ENCODE assay signal across 8 cellular contexts in the genomic region with DNA sequence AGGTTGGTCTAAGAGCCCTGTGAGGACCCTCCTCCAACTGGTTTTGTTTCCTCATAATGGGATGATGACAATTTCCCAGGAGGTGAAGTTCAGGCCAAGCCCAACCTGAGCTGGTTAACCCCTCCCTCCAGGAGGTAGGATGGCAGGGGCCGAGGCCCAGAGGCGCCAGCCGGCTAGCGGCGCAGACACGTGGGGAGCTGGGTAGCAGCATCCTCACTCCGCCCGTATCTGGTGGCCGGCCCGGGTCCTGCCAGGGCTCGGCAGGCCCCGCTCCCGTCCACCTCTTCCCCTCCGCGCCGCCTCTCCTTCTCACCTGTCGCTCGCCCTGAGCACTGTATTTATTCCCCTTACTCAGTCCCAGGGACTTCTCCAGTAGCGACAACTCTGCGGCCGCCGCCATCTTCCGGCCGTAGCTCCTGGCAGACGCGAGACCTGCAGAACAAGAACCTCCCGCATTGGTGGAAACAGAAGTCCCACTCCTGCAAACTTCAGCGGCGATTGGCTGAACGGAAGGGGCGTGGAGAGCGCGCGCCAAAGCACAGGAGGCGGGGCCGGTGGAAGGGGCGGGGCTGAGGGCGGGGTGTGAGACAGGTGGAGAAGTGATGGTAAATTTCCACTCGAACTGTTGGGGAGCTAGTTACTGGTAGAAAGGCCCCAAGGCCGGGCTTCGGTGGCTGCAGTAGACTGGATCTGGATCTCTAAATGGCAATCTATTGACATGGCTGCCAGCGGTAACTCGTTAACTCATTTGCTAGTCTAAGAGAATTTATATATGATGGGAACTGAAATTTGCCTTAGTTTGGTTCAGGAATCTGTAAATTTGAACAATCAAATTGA. TPM values are rescaled to one million over a fixed set of nuclear protein-coding genes. Genes with fewer than 3 reads are reported as not detected.
A peak's percentile ranks its signal among the peaks of the same experiment; 100 is the strongest.
DNase-seq lines count a peak whose midpoint lies in the region; ATAC-seq and TF ChIP-seq lines count a peak whose summit lies in the region.

TSS of gene EEF1E1 (minus strand) at position 427 of the 837 bp plus-strand sequence. CDS start at position 400, 27 bp downstream.

- peak; percentile 99 for ATAC-seq in GM21619 (IDR thresholded peaks at IDR 0.05; ENCODE audit: unreplicated experiment)

- no peak for TF ChIP-seq CTCF in epithelial cell of proximal tubule (conservative IDR thresholded peaks at IDR 0.05; ENCODE audit: low read depth, low read length)

- TF ChIP-seq EP300 in Ishikawa (IDR thresholded peaks at IDR 0.05; ENCODE audit: borderline replicate concordance), result no peak

- H3K4me3 ChIP-seq in epithelial cell of proximal tubule (ENCODE audit: low read depth, low read length), result peak within 1 kb of the TSS; percentile 85

- DNase-seq in DMS153 treated with DMSO at 0.1 percent for 48 hours (lab: John Stamatoyannopoulos, UW; ENCODE audit: unreplicated experiment), result peak; percentile 60
- DNase-seq in OCI-M2 (lab: John Stamatoyannopoulos, UW; ENCODE audit: unreplicated experiment), result peak; percentile 80
- peak; percentile 100 for DNase-seq in activated T-cell treated with anti-CD3 and anti-CD28 coated beads for 4 hours
- DNase-seq in epithelial cell of proximal tubule (ENCODE audit: low read depth), result peak; percentile 59
- DNase-seq in mucosa of gallbladder (ENCODE audit: low spot score), result peak; percentile 95
- peak; percentile 97 for DNase-seq in stimulated activated CD8-positive, alpha-beta memory T cell treated with anti-CD3 and anti-CD28 coated beads, Interleukin-4, amount 100 ng/mL, for 24 hours (ENCODE audit: low read depth)

- no peak for TF ChIP-seq RAD21 in Ishikawa (IDR thresholded peaks at IDR 0.05; ENCODE audit: low read depth)

TF ChIP-seq in Ishikawa, 13 proteins besides CTCF, POLR2A, EP300 and RAD21:
- TF ChIP-seq NFIC (IDR thresholded peaks at IDR 0.05) (peak; percentile 30; the same call in 1 of the 2 replicates), YY1 (IDR thresholded peaks at IDR 0.05; ENCODE audit: low read depth) (peak; percentile 94), MAX (IDR thresholded peaks at IDR 0.05) (peak; percentile 95), USF1 (IDR thresholded peaks at IDR 0.05) (peak; percentile 56; the same call in 1 of the 2 replicates), CREB1 (IDR thresholded peaks at IDR 0.05; ENCODE audit: low read depth) (0 out of 2 replicates have a peak, but pooled peaks have one; percentile 27), CEBPB (IDR thresholded peaks at IDR 0.05) (no peak), EGR1 (IDR thresholded peaks at IDR 0.05) (no peak), TAF1 (IDR thresholded peaks at IDR 0.05; ENCODE audit: low read depth) (peak; percentile 90), TCF12 (IDR thresholded peaks at IDR 0.05; ENCODE audit: low read depth) (no peak)
- TF ChIP-seq, protein P1, sequence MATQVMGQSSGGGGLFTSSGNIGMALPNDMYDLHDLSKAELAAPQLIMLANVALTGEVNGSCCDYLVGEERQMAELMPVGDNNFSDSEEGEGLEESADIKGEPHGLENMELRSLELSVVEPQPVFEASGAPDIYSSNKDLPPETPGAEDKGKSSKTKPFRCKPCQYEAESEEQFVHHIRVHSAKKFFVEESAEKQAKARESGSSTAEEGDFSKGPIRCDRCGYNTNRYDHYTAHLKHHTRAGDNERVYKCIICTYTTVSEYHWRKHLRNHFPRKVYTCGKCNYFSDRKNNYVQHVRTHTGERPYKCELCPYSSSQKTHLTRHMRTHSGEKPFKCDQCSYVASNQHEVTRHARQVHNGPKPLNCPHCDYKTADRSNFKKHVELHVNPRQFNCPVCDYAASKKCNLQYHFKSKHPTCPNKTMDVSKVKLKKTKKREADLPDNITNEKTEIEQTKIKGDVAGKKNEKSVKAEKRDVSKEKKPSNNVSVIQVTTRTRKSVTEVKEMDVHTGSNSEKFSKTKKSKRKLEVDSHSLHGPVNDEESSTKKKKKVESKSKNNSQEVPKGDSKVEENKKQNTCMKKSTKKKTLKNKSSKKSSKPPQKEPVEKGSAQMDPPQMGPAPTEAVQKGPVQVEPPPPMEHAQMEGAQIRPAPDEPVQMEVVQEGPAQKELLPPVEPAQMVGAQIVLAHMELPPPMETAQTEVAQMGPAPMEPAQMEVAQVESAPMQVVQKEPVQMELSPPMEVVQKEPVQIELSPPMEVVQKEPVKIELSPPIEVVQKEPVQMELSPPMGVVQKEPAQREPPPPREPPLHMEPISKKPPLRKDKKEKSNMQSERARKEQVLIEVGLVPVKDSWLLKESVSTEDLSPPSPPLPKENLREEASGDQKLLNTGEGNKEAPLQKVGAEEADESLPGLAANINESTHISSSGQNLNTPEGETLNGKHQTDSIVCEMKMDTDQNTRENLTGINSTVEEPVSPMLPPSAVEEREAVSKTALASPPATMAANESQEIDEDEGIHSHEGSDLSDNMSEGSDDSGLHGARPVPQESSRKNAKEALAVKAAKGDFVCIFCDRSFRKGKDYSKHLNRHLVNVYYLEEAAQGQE (IDR thresholded peaks at IDR 0.05; ENCODE audit: low read depth), result peak; percentile 16; the same call in 1 of the 2 replicates

RNA-seq across cellular contexts. Expression of gene EEF1E1, which starts in this region (rescaled TPM):
- total RNA-seq in epithelial cell of proximal tubule (88.8 and 136 TPM in 2 replicates), mucosa of gallbladder (11.6 TPM)

Comparison
In these comparisons a context has a peak if more than half of its experiments do, and no peak if none do; other contexts are left out.
1. Peak in every context shown above with its lines: DNase-seq, ATAC-seq and H3K4me3 ChIP-seq.